Comparison of ENCODE assay signal across 1 cellular context in genomic region chr3:195718477-195718984, GRCh38.
TF ChIP-seq lines count a peak whose summit lies in the region.

No MANE protein-coding gene starts in this region.

TF ChIP-seq in H1, 55 proteins besides CTCF, POLR2A, EP300 and RAD21:
- TF ChIP-seq NANOG (IDR thresholded peaks at IDR 0.05; ENCODE audit: insufficient read depth, low read depth, low read length, poor library complexity, severe bottlenecking) (no peak), KDM4A (IDR thresholded peaks at IDR 0.05; ENCODE audit: low read depth, low read length, severe bottlenecking) (no peak), NRF1 (IDR thresholded peaks at IDR 0.05; ENCODE audit: low read depth, low read length) (no peak), JUN (IDR thresholded peaks at IDR 0.05; ENCODE audit: low read depth, low read length) (no peak), RXRA (IDR thresholded peaks at IDR 0.05; ENCODE audit: insufficient read depth, low read depth, low read length) (no peak), CHD7 (IDR thresholded peaks at IDR 0.05; ENCODE audit: insufficient replicate concordance, low read length) (no peak), PHF8 (conservative IDR thresholded peaks at IDR 0.05; ENCODE audit: low read depth, low read length) (no peak), CEBPB (IDR thresholded peaks at IDR 0.05; ENCODE audit: low read depth, low read length) (no peak), BCL11A (IDR thresholded peaks at IDR 0.05; ENCODE audit: low read depth in 2 of 2, low read length in 2 of 2) (no peak), CBX5 (IDR thresholded peaks at IDR 0.05; ENCODE audit: low read depth, low read length) (no peak), SP4 (IDR thresholded peaks at IDR 0.05; ENCODE audit: low read length) (no peak), USF2 (IDR thresholded peaks at IDR 0.05; ENCODE audit: low read length) (no peak), ATF3 (IDR thresholded peaks at IDR 0.05; ENCODE audit: insufficient read depth, low read depth, low read length) (no peak), KDM1A (IDR thresholded peaks at IDR 0.05; ENCODE audit: borderline replicate concordance, low read length) (no peak)
- TF ChIP-seq, protein P1, sequence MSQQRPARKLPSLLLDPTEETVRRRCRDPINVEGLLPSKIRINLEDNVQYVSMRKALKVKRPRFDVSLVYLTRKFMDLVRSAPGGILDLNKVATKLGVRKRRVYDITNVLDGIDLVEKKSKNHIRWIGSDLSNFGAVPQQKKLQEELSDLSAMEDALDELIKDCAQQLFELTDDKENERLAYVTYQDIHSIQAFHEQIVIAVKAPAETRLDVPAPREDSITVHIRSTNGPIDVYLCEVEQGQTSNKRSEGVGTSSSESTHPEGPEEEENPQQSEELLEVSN (IDR thresholded peaks at IDR 0.05): no peak
